In the genomic region with DNA sequence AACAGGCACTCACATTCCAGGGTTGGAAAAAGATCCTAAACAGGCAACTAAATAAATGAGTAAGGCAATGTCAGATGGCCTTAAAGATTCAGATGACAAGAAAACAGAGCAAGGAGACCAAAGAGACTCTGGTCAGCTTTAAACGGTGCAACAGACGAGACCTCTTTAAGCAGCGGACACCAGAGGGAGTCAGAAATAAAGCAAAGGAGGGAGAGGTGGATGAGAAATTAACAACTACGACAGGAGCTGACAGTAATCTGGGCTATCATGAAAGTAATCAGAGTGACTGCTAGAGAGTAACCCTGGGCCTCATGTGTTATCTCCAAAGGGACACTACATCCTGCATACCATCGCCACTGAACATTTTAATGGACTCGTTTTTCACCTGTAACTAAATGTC, we compare ENCODE assay signal across 1 cellular context.
TF ChIP-seq lines count a peak whose summit lies in the region.

No MANE protein-coding gene starts in this region.

TF ChIP-seq in endothelial cell of umbilical vein, 7 proteins besides CTCF, POLR2A, EP300 and RAD21:
- TF ChIP-seq JUN (IDR thresholded peaks at IDR 0.05; ENCODE audit: borderline replicate concordance, insufficient read depth, insufficient read length, low read depth) (no peak), GATA2 (IDR thresholded peaks at IDR 0.05; ENCODE audit: insufficient read depth, insufficient read length, low read depth, low read length) (no peak), EZH2 (IDR thresholded peaks at IDR 0.05; ENCODE audit: borderline replicate concordance, low read depth, low read length, severe bottlenecking) (no peak), MYC (IDR thresholded peaks at IDR 0.05; ENCODE audit: low read depth, low read length) (no peak), POLR2AphosphoS5 (IDR thresholded peaks at IDR 0.05; ENCODE audit: insufficient read depth, low read depth, low read length) (no peak), FOS (IDR thresholded peaks at IDR 0.05; ENCODE audit: borderline replicate concordance, insufficient read depth, low read length) (no peak)
- TF ChIP-seq, protein P1, sequence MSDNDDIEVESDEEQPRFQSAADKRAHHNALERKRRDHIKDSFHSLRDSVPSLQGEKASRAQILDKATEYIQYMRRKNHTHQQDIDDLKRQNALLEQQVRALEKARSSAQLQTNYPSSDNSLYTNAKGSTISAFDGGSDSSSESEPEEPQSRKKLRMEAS (IDR thresholded peaks at IDR 0.05; ENCODE audit: insufficient read depth, insufficient read length), result no peak
TF ChIP-seq in endothelial cell of umbilical vein: peak in this region for 0.
